In the genomic region with DNA sequence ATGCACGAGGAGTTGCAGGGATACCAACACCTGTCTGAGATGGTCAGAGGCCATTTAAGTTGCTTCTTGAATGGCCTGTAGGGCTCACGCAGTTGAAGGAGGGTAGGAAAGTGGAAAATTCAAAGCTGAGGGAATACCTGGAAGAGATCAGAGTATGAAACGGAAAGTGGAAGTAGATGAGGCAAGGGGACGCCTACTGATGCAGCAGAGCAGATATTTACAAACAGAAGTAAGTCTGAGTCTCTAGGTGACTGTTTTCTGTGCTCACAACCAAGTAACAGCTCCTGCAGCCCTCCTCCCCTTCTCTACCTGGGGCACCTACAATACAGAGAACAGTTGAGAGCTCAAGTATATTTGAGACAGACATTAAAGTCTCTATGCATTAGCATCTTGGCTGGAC, we compare ENCODE assay signal across 5 cellular contexts. TPM values are rescaled to one million over a fixed set of nuclear protein-coding genes. Genes with fewer than 3 reads are reported as not detected.
"Had no signal": no experiment of that assay in that cellular context is flagged by ENCODE, and none has a peak within 500 bp of the region (broad histone marks: within the 10 kb centered on the region; RNA-seq: fewer than 3 reads in every experiment).

No MANE protein-coding gene starts in this region.

RNA-seq across cellular contexts. Expression of a gene that starts 57.5 kb away (rescaled TPM):
- total RNA-seq: activated B cell treated with CpG ODN at 0.5 μM for 24 hours; activated CD4-positive, alpha-beta memory T cell treated with anti-CD3 and anti-CD28 coated beads for 36 hours; activated naive CD4-positive, alpha-beta T cell treated with anti-CD3 and anti-CD28 coated beads for 36 hours; activated naive CD4-positive, alpha-beta T cell treated with anti-CD3 and anti-CD28 coated beads, Interleukin-2, amount 50 U/mL, for 72 hours had no signal

RNA-seq across cellular contexts. Expression of a gene that starts 58.1 kb away (rescaled TPM):
- total RNA-seq: activated CD4-positive, alpha-beta memory T cell treated with anti-CD3 and anti-CD28 coated beads for 36 hours; activated naive CD4-positive, alpha-beta T cell treated with anti-CD3 and anti-CD28 coated beads for 36 hours; activated naive CD4-positive, alpha-beta T cell treated with anti-CD3 and anti-CD28 coated beads, Interleukin-2, amount 50 U/mL, for 72 hours; activated T-helper 1 cell treated with anti-CD3 and anti-CD28 coated beads, Interleukin-12 subunit alpha, Interleukin-12 subunit beta, Interleukin-2, Interleukin-4 antibody, amounts not matched to agents 30 ng/mL and 10 ng/mL and 1 ng/mL, durations not matched to agents 14 hours and 24 hours and 36 hours had no signal
